Comparison of ENCODE assay signal across 8 cellular contexts in genomic region chr1:28885472-28885877, GRCh38. TPM values are rescaled to one million over a fixed set of nuclear protein-coding genes. Genes with fewer than 3 reads are reported as not detected.
A peak's percentile ranks its signal among the peaks of the same experiment; 100 is the strongest.
DNase-seq lines count a peak whose midpoint lies in the region; ATAC-seq, FAIRE-seq and TF ChIP-seq lines count a peak whose summit lies in the region.
"Had no signal": no experiment of that assay in that cellular context is flagged by ENCODE, and none has a peak within 500 bp of the region (broad histone marks: within the 10 kb centered on the region; RNA-seq: fewer than 3 reads in every experiment).

No MANE protein-coding gene starts in this region.

- TF ChIP-seq CTCF in chondrocyte (IDR thresholded peaks at IDR 0.05) (no peak), pancreas (IDR thresholded peaks at IDR 0.05) (no peak)

- peaks cover 0 to 5% of the 10 kb centered on the region in 2 donors for H3K27me3 Mint-ChIP-seq in CD8-positive, alpha-beta memory T cell
- no peaks in the 10 kb centered on the region for H3K27me3 Mint-ChIP-seq in chondrocyte (ENCODE audit: low read depth)

- no peaks in the 10 kb centered on the region for H3K36me3 ChIP-seq in CD8-positive, alpha-beta memory T cell (ENCODE audit: insufficient read depth, low read length)
- H3K36me3 ChIP-seq in pancreas, result no peaks in the 10 kb centered on the region

- H3K27ac ChIP-seq in CD8-positive, alpha-beta memory T cell (ENCODE audit: low read depth, low read length), result peak overlapping the region; percentile 66
- H3K27ac ChIP-seq in pancreas, result peak overlapping the region in 3 of 4 donors; percentile 0 to 27 (median 16)

- H3K4me1 ChIP-seq in CD8-positive, alpha-beta memory T cell (ENCODE audit: insufficient read depth, low read length), result peaks cover 49% of the 10 kb centered on the region
- H3K4me1 ChIP-seq in pancreas, result peaks cover 3 to 12% (median 5%) of the 10 kb centered on the region in 3 donors

- H3K4me1 Mint-ChIP-seq in CD8-positive, alpha-beta memory T cell, result peaks cover 56 to 72% (median 66%) of the 10 kb centered on the region in 3 donors
- peaks cover 35% of the 10 kb centered on the region for H3K4me1 Mint-ChIP-seq in chondrocyte (ENCODE audit: low read depth)

- CTCF ChIA-PET in CD8-positive, alpha-beta memory T cell (lab: Charles Lee), result interaction anchor here (0.5 to 10.1 kb wide), 13 partner anchors 9 to 718 kb away, joined by 3 to 182 read pairs (median 4); partner anchors contain the start of genes EPB41, SRSF4, TAF12 and YTHDF2

- no peaks in the 10 kb centered on the region for H3K27me3 ChIP-seq in CD8-positive, alpha-beta memory T cell (ENCODE audit: insufficient read depth, low read length, poor library complexity, severe bottlenecking)
- H3K27me3 ChIP-seq in pancreas, result no peaks in the 10 kb centered on the region

- 85 to 86% methylated on average over 7 of the region's 7 CpGs for WGBS in pancreas, 2 donors

- peak overlapping the region; percentile 43 to 98 (median 94) for H3K27ac Mint-ChIP-seq in CD8-positive, alpha-beta memory T cell
- H3K27ac Mint-ChIP-seq in chondrocyte (ENCODE audit: unreplicated experiment), result peak overlapping the region; percentile 54

- no peak for DNase-seq in CD8-positive, alpha-beta memory T cell
- peak; percentile 30 for DNase-seq in NAMALWA (ENCODE audit: low spot score)
- no peak for DNase-seq in chondrocyte (ENCODE audit: low spot score)
- no peak for DNase-seq in pancreas
- no peak for DNase-seq in activated CD4-positive, CD25-positive, alpha-beta regulatory T cell treated with anti-CD3 and anti-CD28 coated beads, Interleukin-2, amount 50 U/mL, for 72 hours
- DNase-seq in GM19239 (ENCODE audit: insufficient read length, low spot score), result no peak

- FAIRE-seq in pancreas (lab: Jason Lieb, UNC) (no peak), GM19239 (lab: Jason Lieb, UNC) (no peak)

- intact Hi-C loops in pancreas (cut with DNase I), result loop anchor here in 1 of 3 donors (10.0 kb wide), 2 partner anchors 149 to 309 kb away; no protein-coding TSS in a partner anchor

- no peaks in the 10 kb centered on the region for H3K9me3 Mint-ChIP-seq in CD8-positive, alpha-beta memory T cell
- no peaks in the 10 kb centered on the region for H3K9me3 Mint-ChIP-seq in chondrocyte (ENCODE audit: low read depth)

- peaks cover 0 to 4% (median 0%) of the 10 kb centered on the region in 3 donors for H3K36me3 Mint-ChIP-seq in CD8-positive, alpha-beta memory T cell
- no peaks in the 10 kb centered on the region for H3K36me3 Mint-ChIP-seq in chondrocyte (ENCODE audit: low read depth)
- H3K36me3 Mint-ChIP-seq: brain had no signal

- peak overlapping the region in 2 of 7 donors; percentile 11 to 98 for H3K4me3 Mint-ChIP-seq in CD8-positive, alpha-beta memory T cell
- no peak overlapping the region for H3K4me3 Mint-ChIP-seq in chondrocyte (ENCODE audit: unreplicated experiment)

- POLR2A ChIA-PET in CD8-positive, alpha-beta memory T cell (lab: Charles Lee), result interaction anchor here (0.6 to 1.5 kb wide), 11 partner anchors 24 to 475 kb away, joined by 3 to 12 read pairs (median 5); partner anchors contain the start of genes EPB41 and SRSF4

- no peaks in the 10 kb centered on the region for H3K9me3 ChIP-seq in CD8-positive, alpha-beta memory T cell (ENCODE audit: low read length)
- no peaks in the 10 kb centered on the region for H3K9me3 ChIP-seq in pancreas

- ATAC-seq in pancreas, result no peak
- ATAC-seq in GM18870 (IDR thresholded peaks at IDR 0.05; ENCODE audit: unreplicated experiment), result no peak

- H3K4me3 ChIP-seq in CD8-positive, alpha-beta memory T cell (ENCODE audit: low read length), result no peak overlapping the region
- H3K4me3 ChIP-seq in pancreas, result no peak overlapping the region

RNA-seq across cellular contexts. Expression of gene EPB41, which starts 28.9 kb away (rescaled TPM):
- 10 to 100 TPM; 89.9 to 93.6 TPM for total RNA-seq in CD8-positive, alpha-beta memory T cell
- 96.2 TPM for polyA plus RNA-seq in CD8-positive, alpha-beta memory T cell
- total RNA-seq in chondrocyte (11.5 to 18.3 TPM (median 17.7 TPM) in 3 replicates), pancreas (10 to 100 TPM; 19.3 to 39.8 (median 26.3) TPM)
- polyA plus RNA-seq in pancreas, result 10 to 100 TPM in 1 of 2 donors, 1 to 10 TPM in 1; 9.1 to 12.3 TPM
